36 cellular contexts compared by ENCODE assay signal in the genomic region with DNA sequence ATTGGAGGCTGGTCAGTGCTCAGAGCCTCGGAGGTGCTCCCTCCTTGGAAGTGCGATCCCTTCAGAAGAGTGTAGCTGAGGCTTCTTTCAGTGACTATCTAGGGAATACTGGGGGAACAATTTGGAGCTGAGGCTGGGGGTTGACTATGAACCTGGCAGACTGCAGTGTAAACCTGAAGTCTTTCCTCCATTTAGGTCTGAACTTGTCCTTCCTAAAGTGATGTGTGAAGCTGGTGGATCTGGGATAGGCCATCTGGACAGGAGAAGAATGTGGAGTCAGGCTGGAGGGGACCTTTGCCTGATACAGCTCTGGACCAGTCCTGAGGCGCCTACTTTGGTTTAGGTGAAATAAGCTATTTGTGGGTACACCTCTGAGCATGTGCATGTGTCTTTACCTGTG. TPM values are rescaled to one million over a fixed set of nuclear protein-coding genes. Genes with fewer than 3 reads are reported as not detected.
"Had no signal": no experiment of that assay in that cellular context is flagged by ENCODE, and none has a peak within 500 bp of the region (broad histone marks: within the 10 kb centered on the region; RNA-seq: fewer than 3 reads in every experiment).

No MANE protein-coding gene starts in this region.

- H3K4me2 ChIP-seq: SK-N-SH had no signal

- H3K36me3 Mint-ChIP-seq: activated CD4-positive, alpha-beta memory T cell treated with anti-CD3 and anti-CD28 coated beads for 36 hours; activated naive CD8-positive, alpha-beta T cell treated with anti-CD3 and anti-CD28 coated beads for 36 hours had no signal

- H3K9ac ChIP-seq: SK-N-SH had no signal

- H3K4me3 Mint-ChIP-seq: activated CD4-positive, alpha-beta memory T cell treated with anti-CD3 and anti-CD28 coated beads for 36 hours; activated CD4-positive, alpha-beta T cell treated with anti-CD3 and anti-CD28 coated beads for 36 hours; activated CD4-positive, alpha-beta T cell treated with anti-CD3 and anti-CD28 coated beads, Interleukin-2, amount 10 ng/mL, durations not matched to agents 7 days and 5 days; activated naive CD4-positive, alpha-beta T cell treated with anti-CD3 and anti-CD28 coated beads for 36 hours; activated naive CD8-positive, alpha-beta T cell treated with anti-CD3 and anti-CD28 coated beads for 36 hours; activated T-cell treated with anti-CD3 and anti-CD28 coated beads, Interleukin-2, amount 50 U/mL, for 4 hours; activated T-helper 1 cell treated with anti-CD3 and anti-CD28 coated beads, Interleukin-12 subunit alpha, Interleukin-12 subunit beta, Interleukin-2, Interleukin-4 antibody, amounts not matched to agents 30 ng/mL and 10 ng/mL and 1 ng/mL, durations not matched to agents 14 hours and 24 hours and 36 hours; central memory CD8-positive, alpha-beta T cell; T-helper 1 cell treated with Interleukin-12 subunit alpha and Interleukin-12 subunit beta and Interleukin-4 antibody, amounts not matched to agents 30 μg/mL and 1 μg/mL, for 36 hours; T-helper 2 cell treated with Interferon-gamma antibody and Interleukin-4, amounts not matched to agents 5 μg/mL and 100 μg/mL, for 36 hours had no signal

- DNase-seq: activated CD4-positive, alpha-beta memory T cell treated with anti-CD3 and anti-CD28 coated beads for 36 hours; activated CD4-positive, alpha-beta T cell treated with anti-CD3 and anti-CD28 coated beads for 36 hours; activated CD4-positive, alpha-beta T cell treated with anti-CD3 and anti-CD28 coated beads, Interleukin-2, amount 10 ng/mL, durations not matched to agents 7 days and 5 days; activated CD8-positive, alpha-beta memory T cell treated with anti-CD3 and anti-CD28 coated beads, Interleukin-2, amount 50 U/mL, for 4 hours; activated gamma-delta T cell treated with Interleukin-2 at 50 U/mL for 16 hours; activated naive CD4-positive, alpha-beta T cell treated with anti-CD3 and anti-CD28 coated beads for 36 hours; activated naive CD8-positive, alpha-beta T cell treated with anti-CD3 and anti-CD28 coated beads for 36 hours; activated T-cell treated with anti-CD3 and anti-CD28 coated beads for 4 hours; activated T-cell treated with anti-CD3 and anti-CD28 coated beads, Interleukin-2, amount 50 U/mL, for 4 hours; amniotic stem cell; aorta; brain microvascular endothelial cell; MG63; NCI-H1048; NCI-H1105 treated with DMSO at 0.1 percent for 48 hours; NCI-H1436; NCI-H1694; NCI-H1930; NCI-H2081 treated with DMSO at 0.1 percent for 48 hours; NCI-H226; NCI-H446 treated with DMSO at 0.1 percent for 48 hours; NCI-H524; NCI-H69; PC-3; Peyer's patch; RPMI8226; SHP77 treated with DMSO at 0.1 percent for 48 hours; SK-N-SH had no signal

- H3K36me3 ChIP-seq: brain microvascular endothelial cell, cardiac muscle cell, MG63, Peyer's patch, SJSA1 had no signal

- H3K4me3 ChIP-seq: cardiac muscle cell, MG63, Peyer's patch, SJSA1 had no signal

- H3K9me2 ChIP-seq: SK-N-SH had no signal

- H3K9me3 Mint-ChIP-seq: activated CD4-positive, alpha-beta memory T cell treated with anti-CD3 and anti-CD28 coated beads for 36 hours; activated CD4-positive, alpha-beta T cell treated with anti-CD3 and anti-CD28 coated beads, Interleukin-2, amount 10 ng/mL, durations not matched to agents 7 days and 5 days; activated naive CD4-positive, alpha-beta T cell treated with anti-CD3 and anti-CD28 coated beads for 36 hours; activated naive CD8-positive, alpha-beta T cell treated with anti-CD3 and anti-CD28 coated beads for 36 hours; activated T-cell treated with anti-CD3 and anti-CD28 coated beads, Interleukin-2, amount 50 U/mL, for 4 hours; activated T-helper 1 cell treated with anti-CD3 and anti-CD28 coated beads, Interleukin-12 subunit alpha, Interleukin-12 subunit beta, Interleukin-2, Interleukin-4 antibody, amounts not matched to agents 30 ng/mL and 10 ng/mL and 1 ng/mL, durations not matched to agents 14 hours and 24 hours and 36 hours; central memory CD8-positive, alpha-beta T cell; T-helper 1 cell treated with Interleukin-12 subunit alpha and Interleukin-12 subunit beta and Interleukin-4 antibody, amounts not matched to agents 30 μg/mL and 1 μg/mL, for 36 hours; T-helper 2 cell treated with Interferon-gamma antibody and Interleukin-4, amounts not matched to agents 5 μg/mL and 100 μg/mL, for 36 hours had no signal

- H3K27ac ChIP-seq: brain microvascular endothelial cell, cardiac muscle cell, Peyer's patch, SJSA1 had no signal

- H3K27me3 ChIP-seq: brain microvascular endothelial cell, MG63, Peyer's patch had no signal

- H3K27ac Mint-ChIP-seq: activated CD4-positive, alpha-beta memory T cell treated with anti-CD3 and anti-CD28 coated beads for 36 hours; activated CD4-positive, alpha-beta T cell treated with anti-CD3 and anti-CD28 coated beads for 36 hours; activated CD4-positive, alpha-beta T cell treated with anti-CD3 and anti-CD28 coated beads, Interleukin-2, amount 10 ng/mL, durations not matched to agents 7 days and 5 days; activated naive CD4-positive, alpha-beta T cell treated with anti-CD3 and anti-CD28 coated beads for 36 hours; activated naive CD8-positive, alpha-beta T cell treated with anti-CD3 and anti-CD28 coated beads for 36 hours; activated T-helper 1 cell treated with anti-CD3 and anti-CD28 coated beads, Interleukin-12 subunit alpha, Interleukin-12 subunit beta, Interleukin-2, Interleukin-4 antibody, amounts not matched to agents 30 ng/mL and 10 ng/mL and 1 ng/mL, durations not matched to agents 14 hours and 24 hours and 36 hours; T-helper 1 cell treated with Interleukin-12 subunit alpha and Interleukin-12 subunit beta and Interleukin-4 antibody, amounts not matched to agents 30 μg/mL and 1 μg/mL, for 36 hours; T-helper 2 cell treated with Interferon-gamma antibody and Interleukin-4, amounts not matched to agents 5 μg/mL and 100 μg/mL, for 36 hours had no signal

- ATAC-seq: activated CD4-positive, alpha-beta T cell treated with anti-CD3 and anti-CD28 coated beads for 36 hours; activated CD4-positive, CD25-positive, alpha-beta regulatory T cell treated with anti-CD3 and anti-CD28 coated beads, Interleukin-2, amount 50 U/mL, for 24 hours; activated T-cell treated with anti-CD3 and anti-CD28 coated beads, Interleukin-2, amount 50 U/mL, for 4 hours; PC-3 had no signal

- H3K9me3 ChIP-seq: MG63, Peyer's patch, SJSA1, SK-N-SH had no signal

RNA-seq across cellular contexts. Expression of a gene that starts 3.5 kb away (rescaled TPM):
- total RNA-seq: activated T-cell treated with anti-CD3 and anti-CD28 coated beads, Interleukin-2, amount 50 U/mL, for 4 hours; activated T-helper 1 cell treated with anti-CD3 and anti-CD28 coated beads, Interleukin-12 subunit alpha, Interleukin-12 subunit beta, Interleukin-2, Interleukin-4 antibody, amounts not matched to agents 30 ng/mL and 10 ng/mL and 1 ng/mL, durations not matched to agents 14 hours and 24 hours and 36 hours; cardiac muscle cell; chondrocyte; PC-3 had no signal
- polyA plus RNA-seq: cardiac muscle cell, SK-N-SH had no signal

RNA-seq across cellular contexts. Expression of a gene that starts 37.8 kb away (rescaled TPM):
- total RNA-seq: cardiac muscle cell, chondrocyte, PC-3, SJSA1 had no signal
- polyA plus RNA-seq: aorta had no signal
